Comparison of ENCODE assay signal across 1 cellular context in the genomic region with DNA sequence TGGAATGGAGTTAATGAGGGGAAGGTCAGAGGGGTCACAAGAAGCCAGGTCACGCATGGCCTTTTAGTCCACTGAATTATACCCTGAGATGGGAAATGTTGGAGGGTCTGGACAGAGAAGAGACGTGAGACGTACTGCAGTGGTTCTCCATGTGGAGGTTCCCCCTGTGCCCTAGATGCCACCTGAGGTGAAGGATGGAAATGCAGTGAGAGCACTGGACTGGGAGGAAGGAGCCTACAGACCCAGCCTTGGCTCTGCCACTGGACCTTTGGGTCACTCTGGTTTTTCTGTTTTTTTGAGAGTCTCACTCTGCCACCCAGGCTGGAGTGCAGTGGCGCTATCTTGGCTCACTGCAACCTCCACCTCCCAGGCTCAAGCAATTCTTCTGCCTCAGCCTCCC.
TF ChIP-seq lines count a peak whose summit lies in the region.

No MANE protein-coding gene starts in this region.

TF ChIP-seq in HepG2, 621 proteins besides CTCF, POLR2A, EP300 and RAD21:
- TF ChIP-seq ZNF441 (CRISPR knock-in tag; IDR thresholded peaks at IDR 0.05; ENCODE audit: borderline replicate concordance) (no peak), PAWR (CRISPR knock-in tag; IDR thresholded peaks at IDR 0.05; ENCODE audit: borderline replicate concordance) (no peak), AKAP8 (CRISPR knock-in tag; IDR thresholded peaks at IDR 0.05) (no peak), ZNF841 (CRISPR knock-in tag; IDR thresholded peaks at IDR 0.05; ENCODE audit: borderline replicate concordance) (no peak), ZNF691 (CRISPR knock-in tag; IDR thresholded peaks at IDR 0.05; ENCODE audit: borderline replicate concordance, low read depth) (peak; percentile 74; the same call in 1 of the 2 replicates), NR2C2 (CRISPR knock-in tag; IDR thresholded peaks at IDR 0.05; ENCODE audit: borderline replicate concordance) (no peak), REL (CRISPR knock-in tag; conservative IDR thresholded peaks at IDR 0.05) (no peak), ZNF101 (CRISPR knock-in tag; IDR thresholded peaks at IDR 0.05; ENCODE audit: borderline replicate concordance, low read depth) (no peak), ZNF263 (CRISPR knock-in tag; IDR thresholded peaks at IDR 0.05) (peak; percentile 45; the same call in 1 of the 2 replicates)
- TF ChIP-seq, protein P1, sequence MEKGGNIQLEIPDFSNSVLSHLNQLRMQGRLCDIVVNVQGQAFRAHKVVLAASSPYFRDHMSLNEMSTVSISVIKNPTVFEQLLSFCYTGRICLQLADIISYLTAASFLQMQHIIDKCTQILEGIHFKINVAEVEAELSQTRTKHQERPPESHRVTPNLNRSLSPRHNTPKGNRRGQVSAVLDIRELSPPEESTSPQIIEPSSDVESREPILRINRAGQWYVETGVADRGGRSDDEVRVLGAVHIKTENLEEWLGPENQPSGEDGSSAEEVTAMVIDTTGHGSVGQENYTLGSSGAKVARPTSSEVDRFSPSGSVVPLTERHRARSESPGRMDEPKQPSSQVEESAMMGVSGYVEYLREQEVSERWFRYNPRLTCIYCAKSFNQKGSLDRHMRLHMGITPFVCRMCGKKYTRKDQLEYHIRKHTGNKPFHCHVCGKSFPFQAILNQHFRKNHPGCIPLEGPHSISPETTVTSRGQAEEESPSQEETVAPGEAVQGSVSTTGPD (CRISPR knock-in tag; IDR thresholded peaks at IDR 0.05): no peak
